ENCODE assay signal across 20 cellular contexts in the genomic region with DNA sequence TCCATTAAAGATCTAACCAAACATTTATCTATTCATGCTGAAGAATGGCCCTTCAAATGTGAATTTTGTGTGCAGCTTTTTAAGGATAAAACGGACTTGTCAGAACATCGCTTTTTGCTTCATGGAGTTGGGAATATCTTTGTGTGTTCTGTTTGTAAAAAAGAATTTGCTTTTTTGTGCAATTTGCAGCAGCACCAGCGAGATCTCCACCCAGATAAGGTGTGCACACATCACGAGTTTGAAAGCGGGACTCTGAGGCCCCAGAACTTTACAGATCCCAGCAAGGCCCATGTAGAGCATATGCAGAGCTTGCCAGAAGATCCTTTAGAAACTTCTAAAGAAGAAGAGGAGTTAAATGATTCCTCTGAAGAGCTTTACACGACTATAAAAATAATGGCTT.
A peak's percentile ranks its signal among the peaks of the same experiment; 100 is the strongest.
DNase-seq lines count a peak whose midpoint lies in the region; ATAC-seq and TF ChIP-seq lines count a peak whose summit lies in the region.
"Had no signal": no experiment of that assay in that cellular context is flagged by ENCODE, and none has a peak within 500 bp of the region (broad histone marks: within the 10 kb centered on the region; RNA-seq: fewer than 3 reads in every experiment).

No MANE protein-coding gene starts in this region.

- H3K27ac ChIP-seq in cingulate gyrus (ENCODE audit: low read depth, low read length): peak overlapping the region; percentile 3
- H3K27ac ChIP-seq in smooth muscle cell (ENCODE audit: low read depth): peak overlapping the region; percentile 65
- H3K27ac ChIP-seq: BLaER1 treated with 17β-estradiol and CSF1 and Interleukin-3, amounts not matched to agents 10 nM and 100 nM; brain microvascular endothelial cell had no signal

- no peaks in the 10 kb centered on the region for H3K27me3 ChIP-seq in smooth muscle cell (ENCODE audit: low read depth)
- H3K27me3 ChIP-seq: BLaER1 treated with 17β-estradiol and CSF1 and Interleukin-3, amounts not matched to agents 10 nM and 100 nM; brain microvascular endothelial cell; uterus had no signal

- H3K36me3 Mint-ChIP-seq in activated T-cell treated with anti-CD3 and anti-CD28 coated beads, Interleukin-2, amount 50 U/mL, for 72 hours (ENCODE audit: insufficient read depth in 2 of 2): peaks cover 4 to 30% of the 10 kb centered on the region in 2 donors
- peaks cover 9% of the 10 kb centered on the region for H3K36me3 Mint-ChIP-seq in T-helper 17 cell (ENCODE audit: low read depth)

- no peak overlapping the region for H2AFZ ChIP-seq in smooth muscle cell (ENCODE audit: low read depth)

- H3K9me3 ChIP-seq in T-helper 17 cell (ENCODE audit: control insufficient read depth, low read length, poor library complexity, severe bottlenecking) (no peaks in the 10 kb centered on the region), smooth muscle cell (replicated peaks; ENCODE audit: low read depth) (no peaks in the 10 kb centered on the region)
- H3K9me3 ChIP-seq: BLaER1 treated with 17β-estradiol and CSF1 and Interleukin-3, amounts not matched to agents 10 nM and 100 nM; uterus had no signal

- 82% methylated on average over 6 of the region's 6 CpGs for WGBS in smooth muscle cell (ENCODE audit: low lambda C conversion rate)

- no peak overlapping the region for H3K4me3 ChIP-seq in smooth muscle cell
- H3K4me3 ChIP-seq: BLaER1 treated with 17β-estradiol and CSF1 and Interleukin-3, amounts not matched to agents 10 nM and 100 nM; uterus had no signal

- no peaks in the 10 kb centered on the region for H3K27me3 Mint-ChIP-seq in activated T-cell treated with anti-CD3 and anti-CD28 coated beads, Interleukin-2, amount 50 U/mL, for 72 hours (ENCODE audit: low read depth)
- no peaks in the 10 kb centered on the region for H3K27me3 Mint-ChIP-seq in T-helper 17 cell
- H3K27me3 Mint-ChIP-seq: activated naive CD4-positive, alpha-beta T cell treated with anti-CD3 and anti-CD28 coated beads, Interleukin-2, amount 50 U/mL, for 24 hours had no signal

- H4K20me1 ChIP-seq in smooth muscle cell (ENCODE audit: low read depth): peaks cover 98% of the 10 kb centered on the region

- H3K36me3 ChIP-seq in smooth muscle cell (ENCODE audit: low read depth): no peaks in the 10 kb centered on the region
- H3K36me3 ChIP-seq: uterus had no signal

- peak overlapping the region; percentile 69 for H3K4me3 Mint-ChIP-seq in activated T-cell treated with anti-CD3 and anti-CD28 coated beads, Interleukin-2, amount 50 U/mL, for 72 hours
- no peak overlapping the region for H3K4me3 Mint-ChIP-seq in T-helper 17 cell
- H3K4me3 Mint-ChIP-seq: activated naive CD4-positive, alpha-beta T cell treated with anti-CD3 and anti-CD28 coated beads, Interleukin-2, amount 50 U/mL, for 24 hours had no signal

- TF ChIP-seq CTCF in smooth muscle cell (IDR thresholded peaks at IDR 0.05; ENCODE audit: borderline replicate concordance, insufficient read depth, poor library complexity, severe bottlenecking): no peak

- peak overlapping the region; percentile 76 for H3K4me2 ChIP-seq in smooth muscle cell

- H3K4me1 ChIP-seq in smooth muscle cell (ENCODE audit: low read depth): peaks cover 8% of the 10 kb centered on the region

- peaks cover 7% of the 10 kb centered on the region for H3F3A ChIP-seq in smooth muscle cell (ENCODE audit: low read depth)

- H3K9ac ChIP-seq in smooth muscle cell (ENCODE audit: low read depth): no peak overlapping the region
- H3K9ac ChIP-seq: BLaER1 treated with 17β-estradiol and CSF1 and Interleukin-3, amounts not matched to agents 10 nM and 100 nM had no signal

- no peaks in the 10 kb centered on the region for H3K9me3 Mint-ChIP-seq in activated T-cell treated with anti-CD3 and anti-CD28 coated beads, Interleukin-2, amount 50 U/mL, for 72 hours
- H3K9me3 Mint-ChIP-seq: activated naive CD4-positive, alpha-beta T cell treated with anti-CD3 and anti-CD28 coated beads, Interleukin-2, amount 50 U/mL, for 24 hours had no signal

- no peak for DNase-seq in activated T-cell treated with anti-CD3 and anti-CD28 coated beads, Interleukin-2, amount 50 U/mL, for 72 hours
- no peak for DNase-seq in activated T-cell treated with anti-CD3 and anti-CD28 coated beads, Interleukin-2, amount 50 U/mL, for 1 hour
- no peak for DNase-seq in T-helper 17 cell
- no peak for DNase-seq in smooth muscle cell (lab: John Stamatoyannopoulos, UW; ENCODE audit: unreplicated experiment)
- DNase-seq in H4 (ENCODE audit: low spot score): no peak
- no peak for DNase-seq in SHP77 treated with DMSO at 0.1 percent for 48 hours (lab: John Stamatoyannopoulos, UW)
- DNase-seq: cortex of kidney; hippocampal formation; NCI-H1105 treated with DMSO at 0.1 percent for 48 hours; NCI-H510A; nucleus accumbens; stimulated activated CD4-positive, alpha-beta T cell treated with anti-CD3 and anti-CD28 coated beads, Interleukin-12 subunit alpha, Interleukin-12 subunit beta, amount 100 ng/mL, for 4 hours; SW 1271; uterus had no signal

- ATAC-seq in activated T-cell treated with anti-CD3 and anti-CD28 coated beads, Interleukin-2, amount 50 U/mL, for 72 hours (replicated peaks in 1 of 2): no peak
- ATAC-seq in T-helper 17 cell: no peak
- ATAC-seq in HG02884 (IDR thresholded peaks at IDR 0.05; ENCODE audit: unreplicated experiment): no peak
- ATAC-seq: HepG2 had no signal

- H3K79me2 ChIP-seq in smooth muscle cell (ENCODE audit: low read depth): peaks cover 50% of the 10 kb centered on the region

- peak overlapping the region; percentile 86 for H3K27ac Mint-ChIP-seq in activated T-cell treated with anti-CD3 and anti-CD28 coated beads, Interleukin-2, amount 50 U/mL, for 72 hours
- H3K27ac Mint-ChIP-seq in T-helper 17 cell: peak overlapping the region; percentile 83

- peaks cover 52% of the 10 kb centered on the region for H3K4me1 Mint-ChIP-seq in activated T-cell treated with anti-CD3 and anti-CD28 coated beads, Interleukin-2, amount 50 U/mL, for 72 hours (ENCODE audit: low read depth)
- H3K4me1 Mint-ChIP-seq in T-helper 17 cell: peaks cover 47% of the 10 kb centered on the region
